ENCODE assay signal across 22 cellular contexts in the genomic region with DNA sequence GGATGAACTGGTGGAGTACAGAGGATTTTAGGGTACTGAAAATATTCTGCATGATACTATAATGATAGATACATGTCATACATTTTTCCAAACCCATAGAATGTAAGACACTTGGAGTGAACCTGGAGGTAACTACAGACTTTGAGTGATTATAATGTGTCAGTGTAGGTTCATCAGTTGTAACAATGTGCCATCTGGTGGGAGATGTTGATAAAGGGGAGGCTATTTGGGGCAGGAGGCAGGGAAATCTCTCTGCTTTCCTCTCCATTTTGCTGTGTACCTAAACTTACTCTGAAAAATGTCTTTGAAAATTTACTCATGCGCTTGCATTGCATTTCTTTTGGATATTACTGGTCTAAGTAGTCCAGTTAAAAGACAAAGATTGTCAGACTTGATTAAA. TPM values are rescaled to one million over a fixed set of nuclear protein-coding genes. Genes with fewer than 3 reads are reported as not detected.
DNase-seq lines count a peak whose midpoint lies in the region; ATAC-seq and TF ChIP-seq lines count a peak whose summit lies in the region.
"Had no signal": no experiment of that assay in that cellular context is flagged by ENCODE, and none has a peak within 500 bp of the region (broad histone marks: within the 10 kb centered on the region; RNA-seq: fewer than 3 reads in every experiment).

No MANE protein-coding gene starts in this region.

- H3K9me3 ChIP-seq in left ventricle myocardium inferior (replicated peaks) (no peaks in the 10 kb centered on the region), right atrium auricular region (no peaks in the 10 kb centered on the region), WERI-Rb-1 (ENCODE audit: severe bottlenecking) (no peaks in the 10 kb centered on the region), stomach (no peaks in the 10 kb centered on the region)
- H3K9me3 ChIP-seq: upper lobe of left lung had no signal

- no peaks in the 10 kb centered on the region for H3K4me1 Mint-ChIP-seq in activated T-helper 2 cell treated with anti-CD3 and anti-CD28 coated beads, Interferon-gamma antibody, Interleukin-2, Interleukin-4, amounts not matched to agents 10 μg/mL and 5 μg/mL and 100 μg/mL, durations not matched to agents 14 hours and 24 hours and 36 hours (ENCODE audit: low read depth)
- H3K4me1 Mint-ChIP-seq: activated CD8-positive, alpha-beta memory T cell treated with anti-CD3 and anti-CD28 coated beads, Interleukin-2, amount 10 ng/mL, durations not matched to agents 7 days and 5 days; IgD-negative memory B cell; mesothelial cell of epicardium; stimulated activated memory B cell treated with anti-CD40 and anti-IgM and Interleukin-4, amounts not matched to agents 10 μg/mL and 1 μg/mL and 100 μg/mL, for 72 hours had no signal

- H3K9me3 Mint-ChIP-seq in activated T-helper 2 cell treated with anti-CD3 and anti-CD28 coated beads, Interferon-gamma antibody, Interleukin-2, Interleukin-4, amounts not matched to agents 10 μg/mL and 5 μg/mL and 100 μg/mL, durations not matched to agents 14 hours and 24 hours and 36 hours: peaks cover 36% of the 10 kb centered on the region
- H3K9me3 Mint-ChIP-seq: IgD-negative memory B cell had no signal

- peaks cover 91% of the 10 kb centered on the region for H3K36me3 Mint-ChIP-seq in activated T-helper 2 cell treated with anti-CD3 and anti-CD28 coated beads, Interferon-gamma antibody, Interleukin-2, Interleukin-4, amounts not matched to agents 10 μg/mL and 5 μg/mL and 100 μg/mL, durations not matched to agents 14 hours and 24 hours and 36 hours (ENCODE audit: low read depth)

- TF ChIP-seq EP300 in stomach (IDR thresholded peaks at IDR 0.05): no peak

- ATAC-seq in left lobe of liver: peak; percentile 69
- ATAC-seq in HG02973 (IDR thresholded peaks at IDR 0.05; ENCODE audit: unreplicated experiment): no peak
- ATAC-seq: activated CD8-positive, alpha-beta memory T cell treated with anti-CD3 and anti-CD28 coated beads, Interleukin-2, amount 10 ng/mL, durations not matched to agents 7 days and 5 days; stimulated activated memory B cell treated with anti-CD40 and anti-IgM and Interleukin-4, amounts not matched to agents 10 μg/mL and 1 μg/mL and 100 μg/mL, for 72 hours had no signal

- 96 to 100% (median 100%) methylated on average over 1 of the region's 1 CpG for WGBS in stomach, 5 donors

- peak; percentile 37 for TF ChIP-seq CTCF in left ventricle myocardium inferior (IDR thresholded peaks at IDR 0.05; ENCODE audit: borderline replicate concordance)
- peak in 1 of 2 donors; percentile 23 for TF ChIP-seq CTCF in right atrium auricular region (IDR thresholded peaks at IDR 0.05)
- 0 out of 2 replicates have a peak, but pooled peaks have one; percentile 17 for TF ChIP-seq CTCF in WERI-Rb-1 (IDR thresholded peaks at IDR 0.05; ENCODE audit: low read depth, low read length)
- no peak for TF ChIP-seq CTCF in stomach (IDR thresholded peaks at IDR 0.05)

- TF ChIP-seq POLR2A in stomach (IDR thresholded peaks at IDR 0.05): no peak

- H3K27me3 ChIP-seq in left ventricle myocardium inferior (ENCODE audit: low read depth) (no peaks in the 10 kb centered on the region), right atrium auricular region (no peaks in the 10 kb centered on the region), WERI-Rb-1 (ENCODE audit: insufficient read depth, low read depth, severe bottlenecking) (no peaks in the 10 kb centered on the region), stomach (no peaks in the 10 kb centered on the region)
- H3K27me3 ChIP-seq: upper lobe of left lung had no signal

- H3K27ac Mint-ChIP-seq in activated T-helper 2 cell treated with anti-CD3 and anti-CD28 coated beads, Interferon-gamma antibody, Interleukin-2, Interleukin-4, amounts not matched to agents 10 μg/mL and 5 μg/mL and 100 μg/mL, durations not matched to agents 14 hours and 24 hours and 36 hours: no peak overlapping the region
- H3K27ac Mint-ChIP-seq: activated CD8-positive, alpha-beta memory T cell treated with anti-CD3 and anti-CD28 coated beads, Interleukin-2, amount 10 ng/mL, durations not matched to agents 7 days and 5 days; IgD-negative memory B cell; mesothelial cell of epicardium; stimulated activated memory B cell treated with anti-CD40 and anti-IgM and Interleukin-4, amounts not matched to agents 10 μg/mL and 1 μg/mL and 100 μg/mL, for 72 hours had no signal

- H3K27me3 Mint-ChIP-seq in activated T-helper 2 cell treated with anti-CD3 and anti-CD28 coated beads, Interferon-gamma antibody, Interleukin-2, Interleukin-4, amounts not matched to agents 10 μg/mL and 5 μg/mL and 100 μg/mL, durations not matched to agents 14 hours and 24 hours and 36 hours (ENCODE audit: low read depth): no peaks in the 10 kb centered on the region
- H3K27me3 Mint-ChIP-seq: activated CD8-positive, alpha-beta memory T cell treated with anti-CD3 and anti-CD28 coated beads, Interleukin-2, amount 10 ng/mL, durations not matched to agents 7 days and 5 days; CD8-positive, alpha-beta memory T cell; IgD-negative memory B cell; stimulated activated memory B cell treated with anti-CD40 and anti-IgM and Interleukin-4, amounts not matched to agents 10 μg/mL and 1 μg/mL and 100 μg/mL, for 72 hours had no signal

- intact Hi-C loops in left ventricle myocardium inferior (cut with micrococcal nuclease) (no loop called here), stomach (cut with DNase I; ENCODE audit: low total_unique reads) (no loop called here)
- intact Hi-C loops in activated T-helper 2 cell treated with anti-CD3 and anti-CD28 coated beads, Interferon-gamma antibody, Interleukin-2, Interleukin-4, amounts not matched to agents 10 μg/mL and 5 μg/mL and 100 μg/mL, durations not matched to agents 14 hours and 24 hours and 36 hours (cut with micrococcal nuclease): no loop called here

- no peak overlapping the region for H3K4me3 Mint-ChIP-seq in activated T-helper 2 cell treated with anti-CD3 and anti-CD28 coated beads, Interferon-gamma antibody, Interleukin-2, Interleukin-4, amounts not matched to agents 10 μg/mL and 5 μg/mL and 100 μg/mL, durations not matched to agents 14 hours and 24 hours and 36 hours (ENCODE audit: low read depth)
- H3K4me3 Mint-ChIP-seq: activated CD8-positive, alpha-beta memory T cell treated with anti-CD3 and anti-CD28 coated beads, Interleukin-2, amount 10 ng/mL, durations not matched to agents 7 days and 5 days; CD8-positive, alpha-beta memory T cell; IgD-negative memory B cell; mesothelial cell of epicardium; stimulated activated memory B cell treated with anti-CD40 and anti-IgM and Interleukin-4, amounts not matched to agents 10 μg/mL and 1 μg/mL and 100 μg/mL, for 72 hours had no signal

- H3K4me1 ChIP-seq in left ventricle myocardium inferior: peaks cover 6% of the 10 kb centered on the region
- no peaks in the 10 kb centered on the region for H3K4me1 ChIP-seq in right atrium auricular region
- H3K4me1 ChIP-seq in stomach: no peaks in the 10 kb centered on the region
- H3K4me1 ChIP-seq: upper lobe of left lung had no signal

- H3K36me3 ChIP-seq in left ventricle myocardium inferior (peaks cover 43% of the 10 kb centered on the region), right atrium auricular region (peaks cover 33% of the 10 kb centered on the region), WERI-Rb-1 (peaks cover 77% of the 10 kb centered on the region), stomach (peaks cover 11 to 48% (median 39%) of the 10 kb centered on the region in 4 donors)

- H3K4me3 ChIP-seq in left ventricle myocardium inferior (no peak overlapping the region), right atrium auricular region (no peak overlapping the region), WERI-Rb-1 (ENCODE audit: low read depth, low read length) (no peak overlapping the region), stomach (no peak overlapping the region)
- H3K4me3 ChIP-seq: SK-N-MC, upper lobe of left lung had no signal

- DNase-seq in left ventricle myocardium inferior: no peak
- no peak for DNase-seq in right atrium auricular region (ENCODE audit: low spot score)
- DNase-seq in WERI-Rb-1: no peak
- DNase-seq in left lobe of liver (ENCODE audit: low spot score): no peak
- no peak for DNase-seq in stomach
- no peak for DNase-seq in stimulated activated CD4-positive, alpha-beta T cell treated with anti-CD3 and anti-CD28 coated beads, Interleukin-2, amount 100 ng/mL, for 48 hours
- no peak for DNase-seq in activated T-helper 2 cell treated with anti-CD3 and anti-CD28 coated beads, Interferon-gamma antibody, Interleukin-2, Interleukin-4, amounts not matched to agents 10 μg/mL and 5 μg/mL and 100 μg/mL, durations not matched to agents 14 hours and 24 hours and 36 hours (ENCODE audit: low spot score)
- DNase-seq: activated CD4-positive, CD25-positive, alpha-beta regulatory T cell treated with anti-CD3 and anti-CD28 coated beads, Interleukin-2, amount 50 U/mL, for 72 hours; activated CD8-positive, alpha-beta memory T cell treated with anti-CD3 and anti-CD28 coated beads, Interleukin-2, amount 10 ng/mL, durations not matched to agents 7 days and 5 days; CD8-positive, alpha-beta memory T cell; effector CD8-positive, alpha-beta T cell; MV-4-11; NCI-H2081; NCI-H526 treated with DMSO at 0.1 percent for 48 hours; T-helper 9 cell; upper lobe of left lung had no signal

- no peak overlapping the region for H3K27ac ChIP-seq in left ventricle myocardium inferior (replicated peaks)
- H3K27ac ChIP-seq in right atrium auricular region: no peak overlapping the region
- H3K27ac ChIP-seq in WERI-Rb-1: no peak overlapping the region
- no peak overlapping the region for H3K27ac ChIP-seq in stomach
- H3K27ac ChIP-seq: HL-60, SK-N-MC, upper lobe of left lung had no signal

RNA-seq across cellular contexts. Expression of gene PTBP2, which starts 35.2 kb away (rescaled TPM):
- 10.3 TPM for total RNA-seq in left ventricle myocardium inferior
- total RNA-seq in right atrium auricular region: 10 to 100 TPM; 15.9 to 21.9 TPM
- 5.9 TPM for total RNA-seq in left lobe of liver
- total RNA-seq in stomach: 100 to 1,000 TPM in 2 of 5 donors, 10 to 100 TPM in 2, 1 to 10 TPM in 1; 7.2 to 376 (median 63.4) TPM
- polyA plus RNA-seq in stomach: 10 to 100 TPM in 1 of 3 donors, 1 to 10 TPM in 2; 4.5 to 16.1 (median 5.2) TPM
- 17.1 and 18.8 TPM in 2 replicates for total RNA-seq in activated T-helper 2 cell treated with anti-CD3 and anti-CD28 coated beads, Interferon-gamma antibody, Interleukin-2, Interleukin-4, amounts not matched to agents 10 μg/mL and 5 μg/mL and 100 μg/mL, durations not matched to agents 14 hours and 24 hours and 36 hours

Comparison
In these comparisons a context has a peak if more than half of its experiments do, and no peak if none do; other contexts are left out.
1. CTCF ChIP-seq: peak in left ventricle myocardium inferior (single experiment) and WERI-Rb-1 (single experiment); none in stomach (0 of 7).